9 cellular contexts compared by ENCODE assay signal in genomic region chr6:1315560-1316386, GRCh38. TPM values are rescaled to one million over a fixed set of nuclear protein-coding genes. Genes with fewer than 3 reads are reported as not detected.
DNase-seq lines count a peak whose midpoint lies in the region; ATAC-seq and TF ChIP-seq lines count a peak whose summit lies in the region.
"Had no signal": no experiment of that assay in that cellular context is flagged by ENCODE, and none has a peak within 500 bp of the region (broad histone marks: within the 10 kb centered on the region; RNA-seq: fewer than 3 reads in every experiment).

No MANE protein-coding gene starts in this region.

- H3K4me1 ChIP-seq in lower lobe of right lung (peaks cover 33% of the 10 kb centered on the region), tibial artery (peaks cover 0 to 36% (median 29%) of the 10 kb centered on the region in 4 donors)

- peaks cover 2% of the 10 kb centered on the region for H3K36me3 Mint-ChIP-seq in activated CD4-positive, alpha-beta memory T cell treated with anti-CD3 and anti-CD28 coated beads for 36 hours
- H3K36me3 Mint-ChIP-seq in activated CD4-positive, alpha-beta memory T cell treated with anti-CD3 and anti-CD28 coated beads, Interleukin-2, amount 10 ng/mL, durations not matched to agents 7 days and 5 days (ENCODE audit: low read depth), result peaks cover 9% of the 10 kb centered on the region

- H3K4me1 Mint-ChIP-seq in activated CD4-positive, alpha-beta memory T cell treated with anti-CD3 and anti-CD28 coated beads for 36 hours (ENCODE audit: low read depth), result peaks cover 31% of the 10 kb centered on the region
- H3K4me1 Mint-ChIP-seq in activated CD4-positive, alpha-beta memory T cell treated with anti-CD3 and anti-CD28 coated beads, Interleukin-2, amount 10 ng/mL, durations not matched to agents 7 days and 5 days, result peaks cover 23% of the 10 kb centered on the region

- H3K9me3 ChIP-seq in lower lobe of right lung (no peaks in the 10 kb centered on the region), tibial artery (no peaks in the 10 kb centered on the region)

- peak overlapping the region; percentile 78 for H3K27ac ChIP-seq in lower lobe of right lung
- H3K27ac ChIP-seq in tibial artery, result no peak overlapping the region

- peaks cover 44% of the 10 kb centered on the region for H3K27me3 Mint-ChIP-seq in activated CD4-positive, alpha-beta memory T cell treated with anti-CD3 and anti-CD28 coated beads for 36 hours
- peaks cover 38% of the 10 kb centered on the region for H3K27me3 Mint-ChIP-seq in activated CD4-positive, alpha-beta memory T cell treated with anti-CD3 and anti-CD28 coated beads, Interleukin-2, amount 10 ng/mL, durations not matched to agents 7 days and 5 days

- peak overlapping the region; percentile 4 for H3K4me3 Mint-ChIP-seq in activated CD4-positive, alpha-beta memory T cell treated with anti-CD3 and anti-CD28 coated beads for 36 hours
- H3K4me3 Mint-ChIP-seq in activated CD4-positive, alpha-beta memory T cell treated with anti-CD3 and anti-CD28 coated beads, Interleukin-2, amount 10 ng/mL, durations not matched to agents 7 days and 5 days, result no peak overlapping the region

- in situ Hi-C loops in astrocyte of the spinal cord (cut with HindIII; ENCODE audit: low sequenced_read_pairs), result no loop called here

- CTCF ChIA-PET in activated CD4-positive, alpha-beta memory T cell treated with anti-CD3 and anti-CD28 coated beads for 36 hours (lab: Charles Lee), result interaction anchor here (1.3 kb wide), 1 partner anchor 65 kb away, joined by 3 read pairs; no protein-coding TSS in a partner anchor
- CTCF ChIA-PET in activated CD4-positive, alpha-beta memory T cell treated with anti-CD3 and anti-CD28 coated beads, Interleukin-2, amount 10 ng/mL, durations not matched to agents 7 days and 5 days (lab: Charles Lee), result interaction anchor here (0.6 kb wide), 1 partner anchor 7 kb away, joined by 3 read pairs; no protein-coding TSS in a partner anchor

- H3K4me3 ChIP-seq in astrocyte of the spinal cord (ENCODE audit: low read depth, low read length) (peak overlapping the region; percentile 40), lower lobe of right lung (peak overlapping the region; percentile 62), tibial artery (peak overlapping the region; percentile 44 to 48)

- H3K9me3 Mint-ChIP-seq in activated CD4-positive, alpha-beta memory T cell treated with anti-CD3 and anti-CD28 coated beads for 36 hours, result no peaks in the 10 kb centered on the region
- H3K9me3 Mint-ChIP-seq in activated CD4-positive, alpha-beta memory T cell treated with anti-CD3 and anti-CD28 coated beads, Interleukin-2, amount 10 ng/mL, durations not matched to agents 7 days and 5 days, result no peaks in the 10 kb centered on the region

- no peak for TF ChIP-seq CTCF in astrocyte of the spinal cord (IDR thresholded peaks at IDR 0.05; ENCODE audit: low read depth, low read length)
- no peak for TF ChIP-seq CTCF in lower lobe of right lung (IDR thresholded peaks at IDR 0.05)
- TF ChIP-seq CTCF in tibial artery (IDR thresholded peaks at IDR 0.05), result no peak

- ATAC-seq in lower lobe of right lung (no peak), GM18867 (IDR thresholded peaks at IDR 0.05; ENCODE audit: unreplicated experiment) (no peak)

- POLR2A ChIA-PET in activated CD4-positive, alpha-beta memory T cell treated with anti-CD3 and anti-CD28 coated beads for 36 hours (lab: Charles Lee), result no interaction called here
- POLR2A ChIA-PET in activated CD4-positive, alpha-beta memory T cell treated with anti-CD3 and anti-CD28 coated beads, Interleukin-2, amount 10 ng/mL, durations not matched to agents 7 days and 5 days (lab: Charles Lee), result no interaction called here

- H3K27me3 ChIP-seq in lower lobe of right lung (ENCODE audit: low read depth) (peaks cover 45% of the 10 kb centered on the region), tibial artery (peaks cover 2 to 63% of the 10 kb centered on the region in 2 donors)

- DNase-seq in activated CD4-positive, alpha-beta memory T cell treated with anti-CD3 and anti-CD28 coated beads for 36 hours, result no peak
- DNase-seq in activated CD4-positive, alpha-beta memory T cell treated with anti-CD3 and anti-CD28 coated beads, Interleukin-2, amount 10 ng/mL, durations not matched to agents 7 days and 5 days, result no peak
- DNase-seq in astrocyte of the spinal cord (ENCODE audit: low read depth, low spot score) (no peak), lower lobe of right lung (no peak), tibial artery (no peak), glomerular visceral epithelial cell (ENCODE audit: extremely low spot score) (no peak)
- no peak for DNase-seq in stimulated activated CD4-positive, alpha-beta T cell treated with anti-CD3 and anti-CD28 coated beads, Interleukin-4, amount 100 ng/mL, for 24 hours
- DNase-seq: NCI-H2029 treated with DMSO at 0.1 percent for 48 hours had no signal

- H3K36me3 ChIP-seq in lower lobe of right lung, result no peaks in the 10 kb centered on the region
- no peaks in the 10 kb centered on the region for H3K36me3 ChIP-seq in tibial artery

- H3K27ac Mint-ChIP-seq in activated CD4-positive, alpha-beta memory T cell treated with anti-CD3 and anti-CD28 coated beads for 36 hours, result no peak overlapping the region
- H3K27ac Mint-ChIP-seq in activated CD4-positive, alpha-beta memory T cell treated with anti-CD3 and anti-CD28 coated beads, Interleukin-2, amount 10 ng/mL, durations not matched to agents 7 days and 5 days, result no peak overlapping the region

- intact Hi-C loops in activated CD4-positive, alpha-beta memory T cell treated with anti-CD3 and anti-CD28 coated beads for 36 hours (cut with micrococcal nuclease), result no loop called here
- intact Hi-C loops in lower lobe of right lung (cut with DNase I) (no loop called here), tibial artery (cut with DNase I; ENCODE audit: low total_unique reads) (no loop called here)

RNA-seq across cellular contexts. Expression of gene FOXQ1, which starts 3.9 kb away (rescaled TPM):
- total RNA-seq in activated CD4-positive, alpha-beta memory T cell treated with anti-CD3 and anti-CD28 coated beads for 36 hours, result not detected
- total RNA-seq in activated CD4-positive, alpha-beta memory T cell treated with anti-CD3 and anti-CD28 coated beads, Interleukin-2, amount 10 ng/mL, durations not matched to agents 7 days and 5 days, result not detected
- 7.5 TPM for total RNA-seq in lower lobe of right lung
